8 cellular contexts compared by ENCODE assay signal in the genomic region with DNA sequence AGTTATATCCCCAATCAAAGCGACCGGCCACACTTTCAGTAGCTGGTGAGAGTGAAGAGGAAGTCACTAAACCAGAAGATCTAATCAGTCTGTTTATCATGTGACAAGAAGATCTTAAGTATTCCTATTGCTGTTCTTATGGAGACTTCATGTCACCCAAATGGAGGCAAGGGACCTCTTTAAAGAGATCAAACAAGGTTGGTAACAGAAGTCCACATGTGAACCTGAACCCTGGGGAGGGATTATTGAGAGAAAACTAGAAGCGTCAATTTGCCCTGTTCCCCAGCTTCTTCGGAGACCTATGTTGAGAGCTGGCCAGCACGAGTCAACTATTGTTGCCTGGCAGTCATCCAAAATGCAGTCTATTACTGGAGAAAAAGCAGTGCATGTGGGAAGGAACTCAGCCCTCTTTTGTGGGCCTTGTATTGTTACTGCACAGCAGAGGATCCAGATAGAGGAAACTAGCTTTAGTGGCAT.
DNase-seq lines count a peak whose midpoint lies in the region; ATAC-seq and TF ChIP-seq lines count a peak whose summit lies in the region.

No MANE protein-coding gene starts in this region.

- no peak overlapping the region for H3K27ac Mint-ChIP-seq in activated CD8-positive, alpha-beta T cell treated with anti-CD3 and anti-CD28 coated beads for 36 hours

- peaks cover 26% of the 10 kb centered on the region for H3K4me1 Mint-ChIP-seq in activated CD8-positive, alpha-beta T cell treated with anti-CD3 and anti-CD28 coated beads for 36 hours (ENCODE audit: low read depth)

- CTCF ChIA-PET in activated CD8-positive, alpha-beta T cell treated with anti-CD3 and anti-CD28 coated beads for 36 hours (lab: Charles Lee) = interaction anchor here (1.4 kb wide), 1 partner anchor 10 kb away, joined by 4 read pairs; no protein-coding TSS in a partner anchor

- peak; percentile 57 for ATAC-seq in activated CD8-positive, alpha-beta T cell treated with anti-CD3 and anti-CD28 coated beads for 36 hours

- no peaks in the 10 kb centered on the region for H3K9me3 Mint-ChIP-seq in activated CD8-positive, alpha-beta T cell treated with anti-CD3 and anti-CD28 coated beads for 36 hours

- POLR2A ChIA-PET in activated CD8-positive, alpha-beta T cell treated with anti-CD3 and anti-CD28 coated beads for 36 hours (lab: Charles Lee) = no interaction called here

- H3K27me3 Mint-ChIP-seq in activated CD8-positive, alpha-beta T cell treated with anti-CD3 and anti-CD28 coated beads for 36 hours = no peaks in the 10 kb centered on the region

- peak overlapping the region; percentile 33 for H3K4me3 Mint-ChIP-seq in activated CD8-positive, alpha-beta T cell treated with anti-CD3 and anti-CD28 coated beads for 36 hours

- DNase-seq in activated CD4-positive, alpha-beta T cell treated with anti-CD3 and anti-CD28 coated beads for 4 hours = peak; percentile 14 to 17
- no peak for DNase-seq in activated CD4-positive, alpha-beta T cell treated with anti-CD3 and anti-CD28 coated beads, Interleukin-2, amount 50 U/mL, for 1 hour
- DNase-seq in HT-29 (ENCODE audit: low spot score) = peak; percentile 77
- peak; percentile 35 for DNase-seq in activated CD8-positive, alpha-beta T cell treated with anti-CD3 and anti-CD28 coated beads for 36 hours
- peak; percentile 29 for DNase-seq in iPS-NIHi11 (ENCODE audit: low spot score)
- DNase-seq in GM10266 (ENCODE audit: extremely low spot score) = no peak
- no peak for DNase-seq in occipital lobe (lab: John Stamatoyannopoulos, UW)
- no peak for DNase-seq in AG08395 (ENCODE audit: low spot score)

- intact Hi-C loops in activated CD8-positive, alpha-beta T cell treated with anti-CD3 and anti-CD28 coated beads for 36 hours (cut with micrococcal nuclease) = loop anchor here (2.0 to 10.0 kb wide), 2 partner anchors 76 to 240 kb away; a partner anchor contains a TSS

- H3K36me3 Mint-ChIP-seq in activated CD8-positive, alpha-beta T cell treated with anti-CD3 and anti-CD28 coated beads for 36 hours (ENCODE audit: low read depth) = no peaks in the 10 kb centered on the region

- no peak for TF ChIP-seq CTCF in activated CD8-positive, alpha-beta T cell treated with anti-CD3 and anti-CD28 coated beads for 36 hours (IDR thresholded peaks at IDR 0.05)
- TF ChIP-seq CTCF in GM10266 (IDR thresholded peaks at IDR 0.05; ENCODE audit: control insufficient read depth, insufficient read depth, low read depth, missing control alignments) = no peak

Comparison
In these comparisons a context has a peak if more than half of its experiments do, and no peak if none do; other contexts are left out.
1. DNase-seq: peak in activated CD4-positive, alpha-beta T cell treated with anti-CD3 and anti-CD28 coated beads for 4 hours (2 of 2), HT-29 (single experiment), activated CD8-positive, alpha-beta T cell treated with anti-CD3 and anti-CD28 coated beads for 36 hours (single experiment) and iPS-NIHi11 (single experiment); none in activated CD4-positive, alpha-beta T cell treated with anti-CD3 and anti-CD28 coated beads, Interleukin-2, amount 50 U/mL, for 1 hour (single experiment), GM10266 (single experiment), occipital lobe (single experiment) and AG08395 (single experiment).